In the genomic region with DNA sequence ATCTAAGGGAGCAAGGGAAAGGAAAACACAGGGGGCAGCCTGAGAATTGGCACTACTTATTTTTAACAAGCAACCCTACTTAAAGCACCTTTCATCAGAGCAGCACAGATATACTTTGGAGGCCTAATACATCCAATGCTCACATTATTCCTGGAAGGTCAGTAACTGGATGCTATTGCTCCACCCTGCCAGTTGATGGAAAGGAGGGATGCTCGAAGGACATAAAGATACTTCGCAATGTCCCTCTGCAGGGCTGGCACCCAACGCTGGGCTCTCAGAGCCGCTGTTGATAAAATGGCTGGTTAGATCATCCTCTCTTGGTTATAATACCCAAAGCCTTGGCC, we compare ENCODE assay signal across 1 cellular context.
TF ChIP-seq lines count a peak whose summit lies in the region.

No MANE protein-coding gene starts in this region.

TF ChIP-seq in HEK293, 187 proteins besides CTCF, POLR2A, EP300 and RAD21 (continued from another document):
- TF ChIP-seq HOXA7 (CRISPR knock-in tag; IDR thresholded peaks at IDR 0.05; ENCODE audit: borderline replicate concordance) (no peak), ZNF394 (tag by site-specific recombination; IDR thresholded peaks at IDR 0.05; ENCODE audit: borderline replicate concordance) (no peak), ZSCAN4 (tag by site-specific recombination; IDR thresholded peaks at IDR 0.05) (no peak), ZFP69B (tag by site-specific recombination; IDR thresholded peaks at IDR 0.05) (no peak), ZNF239 (tag by site-specific recombination; IDR thresholded peaks at IDR 0.05) (no peak), HOXD13 (CRISPR knock-in tag; IDR thresholded peaks at IDR 0.05; ENCODE audit: borderline replicate concordance) (no peak)
- TF ChIP-seq, protein P1, sequence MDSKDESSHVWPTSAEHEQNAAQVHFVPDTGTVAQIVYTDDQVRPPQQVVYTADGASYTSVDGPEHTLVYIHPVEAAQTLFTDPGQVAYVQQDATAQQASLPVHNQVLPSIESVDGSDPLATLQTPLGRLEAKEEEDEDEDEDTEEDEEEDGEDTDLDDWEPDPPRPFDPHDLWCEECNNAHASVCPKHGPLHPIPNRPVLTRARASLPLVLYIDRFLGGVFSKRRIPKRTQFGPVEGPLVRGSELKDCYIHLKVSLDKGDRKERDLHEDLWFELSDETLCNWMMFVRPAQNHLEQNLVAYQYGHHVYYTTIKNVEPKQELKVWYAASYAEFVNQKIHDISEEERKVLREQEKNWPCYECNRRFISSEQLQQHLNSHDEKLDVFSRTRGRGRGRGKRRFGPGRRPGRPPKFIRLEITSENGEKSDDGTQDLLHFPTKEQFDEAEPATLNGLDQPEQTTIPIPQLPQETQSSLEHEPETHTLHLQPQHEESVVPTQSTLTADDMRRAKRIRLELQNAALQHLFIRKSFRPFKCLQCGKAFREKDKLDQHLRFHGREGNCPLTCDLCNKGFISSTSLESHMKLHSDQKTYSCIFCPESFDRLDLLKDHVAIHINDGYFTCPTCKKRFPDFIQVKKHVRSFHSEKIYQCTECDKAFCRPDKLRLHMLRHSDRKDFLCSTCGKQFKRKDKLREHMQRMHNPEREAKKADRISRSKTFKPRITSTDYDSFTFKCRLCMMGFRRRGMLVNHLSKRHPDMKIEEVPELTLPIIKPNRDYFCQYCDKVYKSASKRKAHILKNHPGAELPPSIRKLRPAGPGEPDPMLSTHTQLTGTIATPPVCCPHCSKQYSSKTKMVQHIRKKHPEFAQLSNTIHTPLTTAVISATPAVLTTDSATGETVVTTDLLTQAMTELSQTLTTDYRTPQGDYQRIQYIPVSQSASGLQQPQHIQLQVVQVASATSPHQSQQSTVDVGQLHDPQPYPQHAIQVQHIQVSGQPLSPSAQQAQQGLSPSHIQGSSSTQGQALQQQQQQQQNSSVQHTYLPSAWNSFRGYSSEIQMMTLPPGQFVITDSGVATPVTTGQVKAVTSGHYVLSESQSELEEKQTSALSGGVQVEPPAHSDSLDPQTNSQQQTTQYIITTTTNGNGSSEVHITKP (tag by site-specific recombination; IDR thresholded peaks at IDR 0.05): peak; percentile 3; the same call in 1 of the 2 replicates
